8 cellular contexts compared by ENCODE assay signal in genomic region chr2:172465417-172466334, GRCh38. TPM values are rescaled to one million over a fixed set of nuclear protein-coding genes. Genes with fewer than 3 reads are reported as not detected.
A peak's percentile ranks its signal among the peaks of the same experiment; 100 is the strongest.
DNase-seq lines count a peak whose midpoint lies in the region; ATAC-seq and TF ChIP-seq lines count a peak whose summit lies in the region.

No MANE protein-coding gene starts in this region.

- intact Hi-C loops in Caco-2 (cut with micrococcal nuclease; ENCODE audit: unreplicated experiment): loop anchor here (1.0 to 10.0 kb wide), 6 partner anchors 37 to 761 kb away; no protein-coding TSS in a partner anchor

- peak overlapping the region; percentile 74 for H3K4me3 Mint-ChIP-seq in Caco-2 (ENCODE audit: unreplicated experiment)
- peak overlapping the region; percentile 0 for H3K4me3 Mint-ChIP-seq in activated CD4-positive, alpha-beta T cell treated with anti-CD3 and anti-CD28 coated beads, Interleukin-2, amount 10 ng/mL, durations not matched to agents 7 days and 5 days

- no peaks in the 10 kb centered on the region for H3K9me3 Mint-ChIP-seq in Caco-2 (ENCODE audit: unreplicated experiment)
- no peaks in the 10 kb centered on the region for H3K9me3 Mint-ChIP-seq in activated CD4-positive, alpha-beta T cell treated with anti-CD3 and anti-CD28 coated beads, Interleukin-2, amount 10 ng/mL, durations not matched to agents 7 days and 5 days

- H3K9me3 ChIP-seq in Caco-2: no peaks in the 10 kb centered on the region

- peak overlapping the region; percentile 65 for H3K27ac Mint-ChIP-seq in Caco-2 (ENCODE audit: unreplicated experiment)
- H3K27ac Mint-ChIP-seq in activated CD4-positive, alpha-beta T cell treated with anti-CD3 and anti-CD28 coated beads, Interleukin-2, amount 10 ng/mL, durations not matched to agents 7 days and 5 days: peak overlapping the region; percentile 63

- no peaks in the 10 kb centered on the region for H3K27me3 Mint-ChIP-seq in Caco-2 (ENCODE audit: insufficient read depth, unreplicated experiment)
- H3K27me3 Mint-ChIP-seq in activated CD4-positive, alpha-beta T cell treated with anti-CD3 and anti-CD28 coated beads, Interleukin-2, amount 10 ng/mL, durations not matched to agents 7 days and 5 days: no peaks in the 10 kb centered on the region

- CTCF ChIA-PET in Caco-2 (lab: Charles Lee): interaction anchor here (0.7 to 1.1 kb wide), 7 partner anchors 24 to 338 kb away, joined by 3 to 5 read pairs (median 3); partner anchors contain the start of gene ITGA6
- CTCF ChIA-PET in activated CD4-positive, alpha-beta T cell treated with anti-CD3 and anti-CD28 coated beads, Interleukin-2, amount 10 ng/mL, durations not matched to agents 7 days and 5 days (lab: Charles Lee): interaction anchor here (1.0 to 5.2 kb wide), 9 partner anchors 11 to 364 kb away, joined by 3 to 36 read pairs (median 4); no protein-coding TSS in a partner anchor

- H3K36me3 ChIP-seq in Caco-2 (ENCODE audit: control insufficient read depth, insufficient read depth, low read length): no peaks in the 10 kb centered on the region

- ATAC-seq in HG02870 (IDR thresholded peaks at IDR 0.05; ENCODE audit: unreplicated experiment) (peak; percentile 57), HG02938 (IDR thresholded peaks at IDR 0.05; ENCODE audit: unreplicated experiment) (no peak)

- H3K27me3 ChIP-seq in Caco-2 (replicated peaks; ENCODE audit: control insufficient read depth, insufficient read depth, low read length): no peaks in the 10 kb centered on the region

- H3K36me3 Mint-ChIP-seq in Caco-2 (ENCODE audit: insufficient read depth, unreplicated experiment): peaks cover 18% of the 10 kb centered on the region
- H3K36me3 Mint-ChIP-seq in activated CD4-positive, alpha-beta T cell treated with anti-CD3 and anti-CD28 coated beads, Interleukin-2, amount 10 ng/mL, durations not matched to agents 7 days and 5 days (ENCODE audit: low read depth): peaks cover 38% of the 10 kb centered on the region

- H3K4me1 ChIP-seq in Caco-2: peaks cover 10% of the 10 kb centered on the region

- POLR2A ChIA-PET in Caco-2 (lab: Charles Lee): no interaction called here
- POLR2A ChIA-PET in activated CD4-positive, alpha-beta T cell treated with anti-CD3 and anti-CD28 coated beads, Interleukin-2, amount 10 ng/mL, durations not matched to agents 7 days and 5 days (lab: Charles Lee): interaction anchor here (0.6 kb wide), 1 partner anchor 26 kb away, joined by 4 read pairs; no protein-coding TSS in a partner anchor

- H3K4me1 Mint-ChIP-seq in Caco-2 (ENCODE audit: low read depth, unreplicated experiment): peaks cover 37% of the 10 kb centered on the region
- H3K4me1 Mint-ChIP-seq in activated CD4-positive, alpha-beta T cell treated with anti-CD3 and anti-CD28 coated beads, Interleukin-2, amount 10 ng/mL, durations not matched to agents 7 days and 5 days: peaks cover 67% of the 10 kb centered on the region

- peak overlapping the region; percentile 22 for H3K4me3 ChIP-seq in Caco-2 (ENCODE audit: low read depth, low read length)

- DNase-seq in Caco-2 (peak; percentile 79), NCI-H748 (lab: John Stamatoyannopoulos, UW; ENCODE audit: unreplicated experiment) (peak; percentile 91), dermis microvascular lymphatic vessel endothelial cell (ENCODE audit: low read depth in 2 of 2) (peak; percentile 78 to 88), lung microvascular endothelial cell (ENCODE audit: low read depth in 2 of 2) (peak; percentile 83 to 91)
- peak; percentile 81 for DNase-seq in activated CD4-positive, alpha-beta T cell treated with anti-CD3 and anti-CD28 coated beads, Interleukin-2, amount 10 ng/mL, durations not matched to agents 7 days and 5 days
- peak; percentile 59 for DNase-seq in stimulated activated CD8-positive, alpha-beta memory T cell treated with anti-CD3 and anti-CD28 coated beads, Interleukin-12 subunit alpha, Interleukin-12 subunit beta, amount 100 ng/mL, for 1 hour (ENCODE audit: low read depth)

- BruUV-seq in Caco-2 (replicated peaks; lab: Mats Ljungman, UMichigan): no TSS peak

- TF ChIP-seq CTCF in Caco-2 (IDR thresholded peaks at IDR 0.05; ENCODE audit: insufficient read depth in 1 of 2, low read depth in 1 of 2, low read length in 1 of 2, severe bottlenecking in 1 of 2, unreplicated experiment in 1 of 2): peak; percentile 87 to 89

RNA-seq across cellular contexts. Expression of gene ITGA6, which starts 38.3 kb away (rescaled TPM):
- total RNA-seq in Caco-2 (2022) (27.8 and 33.0 TPM in 2 replicates), dermis microvascular lymphatic vessel endothelial cell (146 and 305 TPM in 2 replicates), lung microvascular endothelial cell (91.1 and 225 TPM in 2 replicates)
- total RNA-seq in activated CD4-positive, alpha-beta T cell treated with anti-CD3 and anti-CD28 coated beads, Interleukin-2, amount 10 ng/mL, durations not matched to agents 7 days and 5 days: 10 to 100 TPM; 46.7 to 47.2 TPM
